9 cellular contexts compared by ENCODE assay signal in the genomic region with DNA sequence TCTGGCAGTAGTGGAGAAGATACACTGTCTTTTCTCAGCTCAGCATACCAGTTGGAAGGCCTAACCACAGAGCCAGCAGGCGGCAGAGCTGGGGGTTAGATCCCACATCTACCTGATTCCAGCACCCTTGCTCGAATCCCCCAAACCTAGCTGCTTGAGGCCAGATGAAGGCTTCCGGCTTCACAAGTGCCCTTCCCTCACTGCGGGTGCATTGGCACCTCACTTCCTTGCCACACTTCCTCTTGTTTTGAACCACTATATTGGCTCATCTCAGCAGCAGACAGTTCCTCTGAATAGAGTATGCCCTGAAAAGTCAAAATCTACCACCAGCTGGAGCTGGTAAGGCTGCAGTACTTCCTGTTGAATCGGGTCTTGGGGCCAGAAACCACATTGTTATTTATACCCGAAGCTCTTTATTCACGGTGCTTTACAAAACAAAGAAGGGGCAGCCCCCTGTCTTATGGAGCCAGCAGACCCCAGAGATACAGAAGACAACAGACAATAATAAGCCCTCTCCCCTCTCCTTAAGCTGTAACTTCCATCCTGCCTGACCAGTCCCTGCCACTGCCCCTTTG.
DNase-seq lines count a peak whose midpoint lies in the region; ATAC-seq and TF ChIP-seq lines count a peak whose summit lies in the region.
"Had no signal": no experiment of that assay in that cellular context is flagged by ENCODE, and none has a peak within 500 bp of the region (broad histone marks: within the 10 kb centered on the region; RNA-seq: fewer than 3 reads in every experiment).

No MANE protein-coding gene starts in this region.

- peaks cover 5% of the 10 kb centered on the region for H3K36me3 Mint-ChIP-seq in T-helper 1 cell treated with Interleukin-12 subunit alpha and Interleukin-12 subunit beta and Interleukin-4 antibody, amounts not matched to agents 30 μg/mL and 1 μg/mL, for 36 hours (ENCODE audit: low read depth)
- H3K36me3 Mint-ChIP-seq in naive B cell: no peaks in the 10 kb centered on the region
- no peaks in the 10 kb centered on the region for H3K36me3 Mint-ChIP-seq in HFFc6 (ENCODE audit: low read depth)

- peak overlapping the region; percentile 89 for H3K27ac Mint-ChIP-seq in T-helper 1 cell treated with Interleukin-12 subunit alpha and Interleukin-12 subunit beta and Interleukin-4 antibody, amounts not matched to agents 30 μg/mL and 1 μg/mL, for 36 hours
- H3K27ac Mint-ChIP-seq in naive B cell (peak overlapping the region; percentile 84 to 99 (median 98)), HFFc6 (no peak overlapping the region)

- no peak overlapping the region for H3K4me3 ChIP-seq in adrenal gland
- H3K4me3 ChIP-seq: K562 had no signal

- peak overlapping the region in 3 of 5 donors; percentile 24 to 76 (median 27) for H3K27ac ChIP-seq in adrenal gland

- peaks cover 62% of the 10 kb centered on the region for H3K4me1 Mint-ChIP-seq in T-helper 1 cell treated with Interleukin-12 subunit alpha and Interleukin-12 subunit beta and Interleukin-4 antibody, amounts not matched to agents 30 μg/mL and 1 μg/mL, for 36 hours (ENCODE audit: low read depth)
- H3K4me1 Mint-ChIP-seq in naive B cell (peaks cover 56 to 72% (median 70%) of the 10 kb centered on the region in 3 donors), HFFc6 (ENCODE audit: low read depth) (peaks cover 16% of the 10 kb centered on the region)

- H3K36me3 ChIP-seq in adrenal gland (replicated peaks in 1 of 2): no peaks in the 10 kb centered on the region

- TF ChIP-seq POLR2A in adrenal gland (IDR thresholded peaks at IDR 0.05): no peak

- H3K27me3 Mint-ChIP-seq in T-helper 1 cell treated with Interleukin-12 subunit alpha and Interleukin-12 subunit beta and Interleukin-4 antibody, amounts not matched to agents 30 μg/mL and 1 μg/mL, for 36 hours (ENCODE audit: low read depth): no peaks in the 10 kb centered on the region
- H3K27me3 Mint-ChIP-seq in naive B cell (no peaks in the 10 kb centered on the region), HFFc6 (ENCODE audit: insufficient read depth) (peaks cover 4% of the 10 kb centered on the region)

- no peaks in the 10 kb centered on the region for H3K9me3 ChIP-seq in adrenal gland (replicated peaks in 1 of 3)

- TF ChIP-seq CTCF in adrenal gland (IDR thresholded peaks at IDR 0.05): no peak
- no peak for TF ChIP-seq CTCF in HFFc6 (IDR thresholded peaks at IDR 0.05)

- H3K27me3 ChIP-seq in adrenal gland: no peaks in the 10 kb centered on the region

- H3K4me1 ChIP-seq in adrenal gland (replicated peaks in 1 of 2): peaks cover 0 to 11% of the 10 kb centered on the region in 2 donors

- WGBS in adrenal gland, 4 donors: 60 to 73% (median 67%) methylated on average over 7 of the region's 7 CpGs

- ATAC-seq in GM18868 (IDR thresholded peaks at IDR 0.05; ENCODE audit: unreplicated experiment) (peak; percentile 77), HG03064 (IDR thresholded peaks at IDR 0.05; ENCODE audit: low read depth, unreplicated experiment) (peak; percentile 77), naive B cell (ENCODE audit: low read depth in 2 of 2) (peak; percentile 92 to 94)
- ATAC-seq: K562 had no signal

- H3K9me3 Mint-ChIP-seq in T-helper 1 cell treated with Interleukin-12 subunit alpha and Interleukin-12 subunit beta and Interleukin-4 antibody, amounts not matched to agents 30 μg/mL and 1 μg/mL, for 36 hours: no peaks in the 10 kb centered on the region
- H3K9me3 Mint-ChIP-seq in naive B cell (peaks cover 0 to 11% (median 2%) of the 10 kb centered on the region in 7 donors), HFFc6 (no peaks in the 10 kb centered on the region)

- DNase-seq in adrenal gland (peak; percentile 14 to 66 (median 32)), naive B cell (peak; percentile 89), NCI-H446 treated with DMSO at 0.1 percent for 48 hours (lab: John Stamatoyannopoulos, UW) (no peak), NCI-H1436 treated with DMSO at 0.1 percent for 48 hours (lab: John Stamatoyannopoulos, UW) (no peak), HFFc6 (no peak)

- peak overlapping the region; percentile 65 for H3K4me3 Mint-ChIP-seq in T-helper 1 cell treated with Interleukin-12 subunit alpha and Interleukin-12 subunit beta and Interleukin-4 antibody, amounts not matched to agents 30 μg/mL and 1 μg/mL, for 36 hours
- H3K4me3 Mint-ChIP-seq in naive B cell (peak overlapping the region; percentile 47 to 86 (median 70)), HFFc6 (no peak overlapping the region)

- intact Hi-C loops in adrenal gland (cut with DNase I): no loop called here

Comparison
In these comparisons a context has a peak if more than half of its experiments do, and no peak if none do; other contexts are left out.
1. DNase-seq: peak in adrenal gland (7 of 7) and naive B cell (single experiment); none in NCI-H446 treated with DMSO at 0.1 percent for 48 hours (single experiment), NCI-H1436 treated with DMSO at 0.1 percent for 48 hours (single experiment) and HFFc6 (single experiment).
2. Peak in every context shown above with its lines, with median percentiles within 50 percentile points of each other: ATAC-seq.